ENCODE assay signal across 8 cellular contexts in genomic region chr19:55599468-55600335, GRCh38. TPM values are rescaled to one million over a fixed set of nuclear protein-coding genes. Genes with fewer than 3 reads are reported as not detected.
A peak's percentile ranks its signal among the peaks of the same experiment; 100 is the strongest.
DNase-seq lines count a peak whose midpoint lies in the region; ATAC-seq, FAIRE-seq and TF ChIP-seq lines count a peak whose summit lies in the region.

TSS of gene FIZ1 (minus strand) at chr19:55599517. CDS start at chr19:55597865, 1,652 bp downstream.
TSS of gene ZNF524 (plus strand) at chr19:55600288. CDS start at chr19:55602113, 1,825 bp downstream.

- H3K9me3 Mint-ChIP-seq in activated CD4-positive, alpha-beta T cell treated with anti-CD3 and anti-CD28 coated beads for 36 hours (ENCODE audit: low read depth) = no peaks in the 10 kb centered on the region
- H3K9me3 Mint-ChIP-seq in chondrocyte (ENCODE audit: low read depth) = no peaks in the 10 kb centered on the region

- peaks cover 43% of the 10 kb centered on the region for H3K36me3 Mint-ChIP-seq in activated CD4-positive, alpha-beta T cell treated with anti-CD3 and anti-CD28 coated beads for 36 hours (ENCODE audit: low read depth)
- peaks cover 21% of the 10 kb centered on the region for H3K36me3 Mint-ChIP-seq in chondrocyte (ENCODE audit: low read depth)

- intact Hi-C loops in activated CD4-positive, alpha-beta T cell treated with anti-CD3 and anti-CD28 coated beads for 36 hours (cut with DNase I, micrococcal nuclease) = loop anchor here (1.0 to 10.0 kb wide), 25 partner anchors 12 to 1733 kb away; partner anchors contain the start of genes U2AF2 (in 2 of the 2), ZNF579 (in 2 of the 2), ZNF784 (in 2 of the 2) and DNAAF3 (in 1 of the 2)

- H3K4me3 Mint-ChIP-seq in activated CD4-positive, alpha-beta T cell treated with anti-CD3 and anti-CD28 coated beads for 36 hours = peak within 1 kb of the TSS; percentile 89
- H3K4me3 Mint-ChIP-seq in chondrocyte (ENCODE audit: unreplicated experiment) = peak within 1 kb of the TSS; percentile 88

- FAIRE-seq in GM19239 (lab: Jason Lieb, UNC) = no peak

- POLR2A ChIA-PET in activated CD4-positive, alpha-beta T cell treated with anti-CD3 and anti-CD28 coated beads for 36 hours (lab: Charles Lee) = interaction anchor here (0.5 to 1.8 kb wide), 14 partner anchors 12 to 583 kb away, joined by 3 to 12 read pairs (median 4); partner anchors contain the start of genes CCDC106, SYT5, U2AF2 and UBE2S

- peak; percentile 99 for DNase-seq in Ammon's horn (ENCODE audit: low spot score)
- DNase-seq in GM19239 (ENCODE audit: insufficient read length, low spot score) = peak; percentile 85
- DNase-seq in NCI-H524 treated with DMSO at 0.1 percent for 48 hours (lab: John Stamatoyannopoulos, UW) = peak; percentile 95
- peak; percentile 98 for DNase-seq in activated CD4-positive, alpha-beta T cell treated with anti-CD3 and anti-CD28 coated beads for 36 hours
- DNase-seq in chondrocyte (ENCODE audit: low spot score) = peak; percentile 98
- DNase-seq in stimulated activated CD4-positive, alpha-beta T cell treated with anti-CD3 and anti-CD28 coated beads, Interleukin-1b, Interleukin-23, amount 100 ng/mL, for 24 hours (ENCODE audit: low read depth in 4 of 4, low spot score in 1 of 4) = peak; percentile 86 to 96 (median 92)

- no peaks in the 10 kb centered on the region for H3K27me3 Mint-ChIP-seq in activated CD4-positive, alpha-beta T cell treated with anti-CD3 and anti-CD28 coated beads for 36 hours
- no peaks in the 10 kb centered on the region for H3K27me3 Mint-ChIP-seq in chondrocyte (ENCODE audit: low read depth)

- no peaks in the 10 kb centered on the region for H3K27me3 ChIP-seq in layer of hippocampus (ENCODE audit: control insufficient read depth, insufficient read depth, low read length)

- peak within 1 kb of the TSS; percentile 99 for H3K27ac ChIP-seq in layer of hippocampus (ENCODE audit: low read depth, low read length)

- CTCF ChIA-PET in activated CD4-positive, alpha-beta T cell treated with anti-CD3 and anti-CD28 coated beads for 36 hours (lab: Charles Lee) = interaction anchor here (0.6 to 1.3 kb wide), 5 partner anchors 38 to 419 kb away, joined by 3 to 7 read pairs (median 4); partner anchors contain the start of genes SYT5 and U2AF2

- H3K4me1 Mint-ChIP-seq in activated CD4-positive, alpha-beta T cell treated with anti-CD3 and anti-CD28 coated beads for 36 hours = peaks cover 31% of the 10 kb centered on the region
- peaks cover 29% of the 10 kb centered on the region for H3K4me1 Mint-ChIP-seq in chondrocyte (ENCODE audit: low read depth)

- peak; percentile 44 for ATAC-seq in HG03442 (IDR thresholded peaks at IDR 0.05; ENCODE audit: unreplicated experiment)
- ATAC-seq in activated CD4-positive, alpha-beta T cell treated with anti-CD3 and anti-CD28 coated beads for 36 hours = peak; percentile 79

- no peak for TF ChIP-seq CTCF in chondrocyte (IDR thresholded peaks at IDR 0.05)

- H3K27ac Mint-ChIP-seq in activated CD4-positive, alpha-beta T cell treated with anti-CD3 and anti-CD28 coated beads for 36 hours = peak within 1 kb of the TSS; percentile 99
- peak within 1 kb of the TSS; percentile 99 for H3K27ac Mint-ChIP-seq in chondrocyte (ENCODE audit: unreplicated experiment)

RNA-seq across cellular contexts. Expression of gene FIZ1, which starts in this region (rescaled TPM):
- total RNA-seq in activated CD4-positive, alpha-beta T cell treated with anti-CD3 and anti-CD28 coated beads for 36 hours = 10 to 100 TPM; 13.6 to 14.7 TPM
- total RNA-seq in chondrocyte = 11.3 to 14.7 TPM (median 14.4 TPM) in 3 replicates

RNA-seq across cellular contexts. Expression of gene ZNF524, which starts in this region (rescaled TPM):
- 10 to 100 TPM; 16.2 to 18.6 TPM for total RNA-seq in activated CD4-positive, alpha-beta T cell treated with anti-CD3 and anti-CD28 coated beads for 36 hours
- 10.1 to 11.0 TPM (median 10.8 TPM) in 3 replicates for total RNA-seq in chondrocyte

Comparison
In these comparisons a context has a peak if more than half of its experiments do, and no peak if none do; other contexts are left out.
1. Peak in every context shown above with its lines: DNase-seq, ATAC-seq and H3K27ac ChIP-seq.